ENCODE assay signal across 8 cellular contexts in genomic region chr12:55965941-55966407, GRCh38. TPM values are rescaled to one million over a fixed set of nuclear protein-coding genes. Genes with fewer than 3 reads are reported as not detected.
DNase-seq lines count a peak whose midpoint lies in the region; ATAC-seq, FAIRE-seq and TF ChIP-seq lines count a peak whose summit lies in the region.

PMEL (minus strand) TSS chr12:55966042; CDS start chr12:55966011, 31 bp downstream.

- H3K9me3 Mint-ChIP-seq in CD4-positive, alpha-beta memory T cell: no peaks in the 10 kb centered on the region

- WGBS in HepG2 (ENCODE audit: low lambda C conversion rate): 7% methylated on average over 4 of the region's 4 CpGs

- H3K79me2 ChIP-seq in HepG2 (ENCODE audit: insufficient read depth, low read length): peaks cover 15% of the 10 kb centered on the region

- H3K9ac ChIP-seq in HepG2 (ENCODE audit: insufficient read depth, low read depth, low read length): peak within 1 kb of the TSS; percentile 77

- H3K36me3 ChIP-seq in CD4-positive, alpha-beta memory T cell (ENCODE audit: insufficient read depth, low read length): no peaks in the 10 kb centered on the region
- H3K36me3 ChIP-seq in HepG2 (replicated peaks in 1 of 2; ENCODE audit: control insufficient read depth in 1 of 2, insufficient read depth in 2 of 2, low read length in 2 of 2): peaks cover 0 to 17% of the 10 kb centered on the region in 2 experiments; a peak in 4 of 5 replicates
- no peaks in the 10 kb centered on the region for H3K36me3 ChIP-seq in upper lobe of right lung

- H3K4me1 ChIP-seq in CD4-positive, alpha-beta memory T cell (ENCODE audit: insufficient read depth, low read length): peaks cover 19% of the 10 kb centered on the region
- H3K4me1 ChIP-seq in HepG2 (ENCODE audit: insufficient read depth, low read length) (peaks cover 25% of the 10 kb centered on the region), upper lobe of right lung (peaks cover 13% of the 10 kb centered on the region)

- peak within 1 kb of the TSS; percentile 63 for H3K27ac ChIP-seq in CD4-positive, alpha-beta memory T cell (ENCODE audit: low read depth, low read length)
- H3K27ac ChIP-seq in HepG2 (ENCODE audit: extremely low read length, insufficient read depth, low read length) (peak within 1 kb of the TSS; percentile 69), upper lobe of right lung (peak within 1 kb of the TSS; percentile 83)

- no peak for TF ChIP-seq EP300 in HepG2 (IDR thresholded peaks at IDR 0.05; ENCODE audit: low read depth in 2 of 2, low read length in 2 of 2)
- TF ChIP-seq EP300 in HepG2 (CRISPR knock-in tag; IDR thresholded peaks at IDR 0.05; ENCODE audit: borderline replicate concordance): no peak

- H3K9me3 ChIP-seq in CD4-positive, alpha-beta memory T cell (ENCODE audit: control insufficient read depth in 1 of 2, low read length in 2 of 2): no peaks in the 10 kb centered on the region
- H3K9me3 ChIP-seq in HepG2 (ENCODE audit: low read length): no peaks in the 10 kb centered on the region
- no peaks in the 10 kb centered on the region for H3K9me3 ChIP-seq in upper lobe of right lung

- peaks cover 15 to 38% (median 24%) of the 10 kb centered on the region in 4 donors for H3K4me1 Mint-ChIP-seq in CD4-positive, alpha-beta memory T cell

- H4K20me1 ChIP-seq in HepG2 (ENCODE audit: insufficient read depth, low read length): no peaks in the 10 kb centered on the region

- FAIRE-seq in HepG2 (lab: Jason Lieb, UNC): peak; percentile 51

- H2AFZ ChIP-seq in HepG2 (ENCODE audit: low read length): peak within 1 kb of the TSS; percentile 79

- no peak for TF ChIP-seq POLR2A in HepG2 (IDR thresholded peaks at IDR 0.05; ENCODE audit: insufficient read depth in 1 of 2, low read depth in 2 of 2, low read length in 2 of 2)

- H3K4me2 ChIP-seq in HepG2 (ENCODE audit: low read depth, low read length): peak within 1 kb of the TSS; percentile 91

- POLR2A ChIA-PET in CD4-positive, alpha-beta memory T cell (lab: Charles Lee; ENCODE audit: partially characterized antibody): interaction anchor here (1.6 kb wide), 1 partner anchor 8 kb away, joined by 6 read pairs; the partner anchor contains the start of gene RAB5B
- POLR2A ChIA-PET in HepG2 (lab: Yijun Ruan, JAX): no interaction called here

- intact Hi-C loops in CD4-positive, alpha-beta memory T cell (cut with micrococcal nuclease): no loop called here
- intact Hi-C loops in HepG2 (cut with micrococcal nuclease; ENCODE audit: unreplicated experiment) (no loop called here), upper lobe of right lung (cut with DNase I) (no loop called here)

- DNase-seq in CD4-positive, alpha-beta memory T cell: no peak
- DNase-seq in KBM-7: peak; percentile 26
- DNase-seq in cardiac fibroblast (ENCODE audit: low read depth in 2 of 2): no peak
- no peak for DNase-seq in HepG2 (ENCODE audit: low spot score)
- DNase-seq in upper lobe of right lung: no peak
- DNase-seq in NCI-H1694 treated with DMSO at 0.1 percent for 48 hours (lab: John Stamatoyannopoulos, UW): no peak

- TF ChIP-seq RAD21 in HepG2 (CRISPR knock-in tag; IDR thresholded peaks at IDR 0.05): no peak

- H3K27me3 ChIP-seq in CD4-positive, alpha-beta memory T cell (ENCODE audit: insufficient read depth, low read length): no peaks in the 10 kb centered on the region
- H3K27me3 ChIP-seq in HepG2 (ENCODE audit: control insufficient read depth in 1 of 2, insufficient read depth in 2 of 2, low read length in 2 of 2): no peaks in the 10 kb centered on the region
- H3K27me3 ChIP-seq in upper lobe of right lung: no peaks in the 10 kb centered on the region

- peak within 1 kb of the TSS; percentile 57 to 77 for H3K4me3 ChIP-seq in CD4-positive, alpha-beta memory T cell (ENCODE audit: low read length in 2 of 2)
- H3K4me3 ChIP-seq in cardiac fibroblast (replicated peaks in 1 of 2; ENCODE audit: low read depth in 2 of 2, low read length in 2 of 2) (peak within 1 kb of the TSS; percentile 89 to 94), HepG2 (replicated peaks in 1 of 3; ENCODE audit: insufficient read depth in 1 of 3, low read depth in 2 of 3, low read length in 3 of 3) (peak within 1 kb of the TSS; percentile 87 to 93 (median 90)), upper lobe of right lung (peak within 1 kb of the TSS; percentile 99)

- CTCF ChIA-PET in CD4-positive, alpha-beta memory T cell (lab: Charles Lee; ENCODE audit: partially characterized antibody): no interaction called here
- CTCF ChIA-PET in HepG2 (lab: Yijun Ruan, JAX; ENCODE audit: low intra/inter-chr PET ratio, low total read pairs): interaction anchor here (0.8 kb wide), 1 partner anchor 31 kb away, joined by 3 read pairs; the partner anchor contains the start of gene SUOX

- H3K27ac Mint-ChIP-seq in CD4-positive, alpha-beta memory T cell: peak within 1 kb of the TSS; percentile 22 to 92 (median 89)

- peak within 1 kb of the TSS; percentile 86 to 96 (median 90) for H3K4me3 Mint-ChIP-seq in CD4-positive, alpha-beta memory T cell

- H3K36me3 Mint-ChIP-seq in CD4-positive, alpha-beta memory T cell: peaks cover 0 to 5% of the 10 kb centered on the region in 2 donors

- no peaks in the 10 kb centered on the region for H3K27me3 Mint-ChIP-seq in CD4-positive, alpha-beta memory T cell

- TSS peak; percentile 90 for BruUV-seq in HepG2 (replicated peaks; lab: Mats Ljungman, UMichigan)

- peak; percentile 62 for ATAC-seq in HepG2
- ATAC-seq in upper lobe of right lung: no peak
- ATAC-seq in GM19467 (IDR thresholded peaks at IDR 0.05; ENCODE audit: unreplicated experiment): no peak
- no peak for ATAC-seq in activated CD4-positive, CD25-positive, alpha-beta regulatory T cell treated with anti-CD3 and anti-CD28 coated beads, Interleukin-2, amount 50 U/mL, for 24 hours

- TF ChIP-seq CTCF in cardiac fibroblast (IDR thresholded peaks at IDR 0.05; ENCODE audit: low read depth, low read length): no peak
- no peak for TF ChIP-seq CTCF in HepG2 (CRISPR knock-in tag; IDR thresholded peaks at IDR 0.05)
- no peak for TF ChIP-seq CTCF in upper lobe of right lung (IDR thresholded peaks at IDR 0.05)

- in situ Hi-C loops in KBM-7 (cut with MboI; ENCODE audit: low pct_unique_long_range_greater_than_20kb, low sequenced_read_pairs): no loop called here
- in situ Hi-C loops in HepG2 (cut with HindIII; ENCODE audit: extremely low pct_ligation_motif_present, low pct_unique_long_range_greater_than_20kb): no loop called here

TF ChIP-seq in HepG2, 621 proteins besides CTCF, POLR2A, EP300 and RAD21:
- no peak for TF ChIP-seq TEAD3 (CRISPR knock-in tag; optimal IDR thresholded peaks at IDR 0.05; ENCODE audit: borderline replicate concordance)
- no peak for TF ChIP-seq RBAK (CRISPR knock-in tag; IDR thresholded peaks at IDR 0.05)
- 0 out of 2 replicates have a peak, but pooled peaks have one; percentile 55 for TF ChIP-seq KLF11 (CRISPR knock-in tag; IDR thresholded peaks at IDR 0.05)

RNA-seq across cellular contexts. Expression of gene PMEL, which starts in this region (rescaled TPM):
- total RNA-seq in CD4-positive, alpha-beta memory T cell: not detected
- not detected for polyA plus RNA-seq in CD4-positive, alpha-beta memory T cell
- total RNA-seq in HepG2 (2016; rRNA removed; fragmentation: Illumina TruSeq; extraction: Trizol) (0.35 and 0.49 TPM in 2 replicates), upper lobe of right lung (4.9 TPM)
- total RNA-seq in HepG2 (2016; cell fraction: cytosol; rRNA removed; fragmentation: Illumina TruSeq; extraction: Trizol; ENCODE audit: low read depth): 0.18 and 0.20 TPM in 2 replicates
- total RNA-seq in HepG2 (2016; cell fraction: insoluble cytoplasmic fraction; rRNA removed; fragmentation: Illumina TruSeq; extraction: Trizol): 0.59 and 0.76 TPM in 2 replicates
- total RNA-seq in HepG2 (2016; cell fraction: membrane; rRNA removed; fragmentation: Illumina TruSeq; extraction: Trizol): 0.22 and 0.55 TPM in 2 replicates
- total RNA-seq in HepG2 (2016; cell fraction: nucleus; rRNA removed; fragmentation: Illumina TruSeq; extraction: Trizol): 0.71 and 0.91 TPM in 2 replicates
- 3.3 and 3.4 TPM in 2 replicates for polyA plus RNA-seq in HepG2 (2011; rRNA removed)
- polyA plus RNA-seq in HepG2 (2011; cell fraction: cytosol; rRNA removed): 1.9 and 3.0 TPM in 2 replicates
- 4.7 and 4.8 TPM in 2 replicates for polyA plus RNA-seq in HepG2 (2011; cell fraction: nucleus; rRNA removed)
- polyA plus RNA-seq in HepG2 (2012): 1.3 and 1.5 TPM in 2 replicates
- polyA plus RNA-seq in HepG2 (2016; cell fraction: cytosol; fragmentation: Illumina TruSeq; extraction: Trizol; ENCODE audit: low read depth): 0.27 TPM in 1 of 2 replicates, not detected in the other
- 0.81 TPM in 1 of 2 replicates, not detected in the other for polyA plus RNA-seq in HepG2 (2016; cell fraction: insoluble cytoplasmic fraction; fragmentation: Illumina TruSeq; extraction: Trizol; ENCODE audit: low read depth)
- 0.14 and 0.40 TPM in 2 replicates for polyA plus RNA-seq in HepG2 (2016; cell fraction: membrane; fragmentation: Illumina TruSeq; extraction: Trizol; ENCODE audit: low read depth)
- 1.4 TPM in 2 replicates for polyA plus RNA-seq in HepG2 (2016; cell fraction: nucleus; fragmentation: Illumina TruSeq; extraction: Trizol; ENCODE audit: insufficient read depth, low read depth)
- polyA minus RNA-seq in HepG2 (2011; rRNA and poly(A)+ RNA removed; ENCODE audit: low replicate concordance): 1.8 and 3.6 TPM in 2 replicates
- 0.62 TPM in 1 of 2 replicates, not detected in the other for polyA minus RNA-seq in HepG2 (2011; cell fraction: cytosol; rRNA and poly(A)+ RNA removed)
- polyA minus RNA-seq in HepG2 (2011; cell fraction: nucleus; rRNA and poly(A)+ RNA removed): 1.2 and 2.9 TPM in 2 replicates
